ENCODE assay signal across 1 cellular context in the genomic region with DNA sequence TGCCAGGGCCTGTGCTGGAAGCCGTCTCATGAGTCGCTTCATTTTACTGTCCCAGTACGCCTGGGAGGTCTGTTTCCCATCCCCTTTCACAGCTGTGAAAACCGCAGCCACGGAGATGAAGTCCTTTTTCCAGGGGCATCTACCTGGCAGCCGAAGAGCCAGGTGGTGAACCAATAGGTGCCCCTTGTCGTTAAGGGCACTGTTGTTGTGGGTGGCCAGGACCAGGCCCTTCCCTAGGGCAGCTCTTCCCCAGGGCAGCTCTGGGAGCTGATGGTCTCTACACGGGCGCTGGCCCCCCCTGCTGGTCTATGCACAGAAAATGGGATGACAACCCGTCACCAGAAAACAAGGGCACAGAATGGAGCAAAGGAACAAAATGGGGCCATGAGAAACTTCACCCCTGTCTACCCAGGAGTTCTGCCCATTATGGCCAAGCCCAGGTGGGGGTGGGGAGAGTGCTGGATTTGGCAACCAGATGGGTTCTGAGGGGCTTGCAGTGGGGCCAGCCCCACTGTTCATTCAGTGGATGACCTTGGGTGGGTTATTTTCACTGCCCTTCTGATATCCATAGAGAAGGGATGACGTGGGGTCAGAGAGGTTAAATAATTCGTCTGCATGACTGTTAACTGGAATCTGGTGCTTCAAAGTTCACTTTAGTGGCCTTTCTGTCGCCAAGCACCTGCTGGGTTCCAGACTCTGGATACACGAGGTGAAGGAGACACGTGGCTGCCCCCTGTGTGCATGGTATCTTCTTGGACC.
TF ChIP-seq lines count a peak whose summit lies in the region.

No MANE protein-coding gene starts in this region.

TF ChIP-seq in H1, 55 proteins besides CTCF, POLR2A, EP300 and RAD21:
- 0 out of 2 replicates have a peak, but pooled peaks have one; percentile 63 for TF ChIP-seq YY1 (IDR thresholded peaks at IDR 0.05; ENCODE audit: low read depth, low read length)
- no peak for TF ChIP-seq KDM4A (IDR thresholded peaks at IDR 0.05; ENCODE audit: low read depth, low read length, severe bottlenecking)
- TF ChIP-seq SIX5 (IDR thresholded peaks at IDR 0.05; ENCODE audit: low read depth, low read length): no peak
- TF ChIP-seq SP4 (IDR thresholded peaks at IDR 0.05; ENCODE audit: low read length): no peak
- no peak for TF ChIP-seq SAP30 (IDR thresholded peaks at IDR 0.05; ENCODE audit: insufficient read depth, insufficient replicate concordance, low read length)
- peak; percentile 42; the same call in 1 of the 2 replicates for TF ChIP-seq CREB1 (IDR thresholded peaks at IDR 0.05)
- no peak for TF ChIP-seq TAF1 (IDR thresholded peaks at IDR 0.05; ENCODE audit: low read depth, low read length)
- TF ChIP-seq SIRT6 (IDR thresholded peaks at IDR 0.05; ENCODE audit: low read length): no peak
- TF ChIP-seq NANOG (IDR thresholded peaks at IDR 0.05; ENCODE audit: insufficient read depth, low read depth, low read length, poor library complexity, severe bottlenecking): no peak
- TF ChIP-seq ASH2L (IDR thresholded peaks at IDR 0.05; ENCODE audit: low read length): no peak
- no peak for TF ChIP-seq KDM5A (IDR thresholded peaks at IDR 0.05; ENCODE audit: low read length)
- no peak for TF ChIP-seq CHD2 (IDR thresholded peaks at IDR 0.05; ENCODE audit: low read length)
- TF ChIP-seq GABPA (IDR thresholded peaks at IDR 0.05; ENCODE audit: borderline replicate concordance, insufficient read depth, low read length): 0 out of 2 replicates have a peak, but pooled peaks have one; percentile 47
